Comparison of ENCODE assay signal across 8 cellular contexts in genomic region chr16:68263559-68264127, GRCh38.
DNase-seq lines count a peak whose midpoint lies in the region; ATAC-seq and TF ChIP-seq lines count a peak whose summit lies in the region.

No MANE protein-coding gene starts in this region.

- TF ChIP-seq CTCF in DOHH2 (IDR thresholded peaks at IDR 0.05; ENCODE audit: low read depth, low read length, poor library complexity, severe bottlenecking) (no peak), nephron progenitor cell (IDR thresholded peaks at IDR 0.05) (no peak)

- H3K27ac Mint-ChIP-seq in nephron progenitor cell = peak overlapping the region; percentile 89

- H3K36me3 ChIP-seq in DOHH2 (ENCODE audit: control insufficient read depth, low read length) (peaks cover 19% of the 10 kb centered on the region), HUES48 (ENCODE audit: control insufficient read depth, insufficient read depth, low read length) (peaks cover 8% of the 10 kb centered on the region; the same call in 1 of the 2 replicates)

- peak overlapping the region; percentile 78; the same call in 1 of the 2 replicates for H3K9ac ChIP-seq in HUES48 (ENCODE audit: low read depth, low read length)

- 0 out of 2 replicates have a peak, but pooled peaks cover 4% of the 10 kb centered on the region for H3F3A ChIP-seq in DOHH2 (ENCODE audit: control insufficient read depth, insufficient read depth)

- no peaks in the 10 kb centered on the region for H3K9me3 Mint-ChIP-seq in nephron progenitor cell

- peak overlapping the region; percentile 87 for H3K4me3 ChIP-seq in DOHH2 (ENCODE audit: low read length)
- peak overlapping the region; percentile 91 for H3K4me3 ChIP-seq in HUES48 (ENCODE audit: low read depth, low read length)

- peak overlapping the region; percentile 86 for H3K4me2 ChIP-seq in DOHH2 (ENCODE audit: low read length)

- no peaks in the 10 kb centered on the region for H4K20me1 ChIP-seq in DOHH2 (ENCODE audit: control insufficient read depth, insufficient read depth, low read depth, low read length)

- no peak for ATAC-seq in GM21381 (IDR thresholded peaks at IDR 0.05; ENCODE audit: unreplicated experiment)

- H3K27me3 Mint-ChIP-seq in nephron progenitor cell (ENCODE audit: low read depth, poor library complexity) = peaks cover 4% of the 10 kb centered on the region

- DNase-seq in nephron progenitor cell (no peak), putamen (ENCODE audit: low spot score) (no peak), NCI-H510A (lab: John Stamatoyannopoulos, UW) (no peak), NCI-H1105 (lab: John Stamatoyannopoulos, UW) (no peak)

- no peaks in the 10 kb centered on the region for H3K9me3 ChIP-seq in DOHH2 (ENCODE audit: control insufficient read depth, insufficient read depth, low read length)
- no peaks in the 10 kb centered on the region for H3K9me3 ChIP-seq in HUES48 (ENCODE audit: control insufficient read depth, insufficient read depth, low read length)

- peaks cover 52% of the 10 kb centered on the region for H3K79me2 ChIP-seq in DOHH2 (ENCODE audit: control insufficient read depth, low read length)

- H3K4me1 ChIP-seq in DOHH2 (ENCODE audit: control insufficient read depth, low read length) (peaks cover 20% of the 10 kb centered on the region), HUES48 (ENCODE audit: control insufficient read depth, insufficient read depth, low read length) (peaks cover 17% of the 10 kb centered on the region)

- H3K27me3 ChIP-seq in DOHH2 (ENCODE audit: control insufficient read depth, low read length) = no peaks in the 10 kb centered on the region
- H3K27me3 ChIP-seq in HUES48 (ENCODE audit: control insufficient read depth, insufficient read depth, low read length) = peaks cover 13% of the 10 kb centered on the region

- no peaks in the 10 kb centered on the region for H3K9me2 ChIP-seq in DOHH2 (replicated peaks; ENCODE audit: control insufficient read depth, low read length)

- H3K36me3 Mint-ChIP-seq in nephron progenitor cell (ENCODE audit: low read depth) = peaks cover under 1% of the 10 kb centered on the region

- peaks cover 48% of the 10 kb centered on the region for H3K4me1 Mint-ChIP-seq in nephron progenitor cell

- H3K27ac ChIP-seq in DOHH2 (ENCODE audit: low read depth, low read length) = peak overlapping the region; percentile 62
- H3K27ac ChIP-seq in HUES48 (ENCODE audit: low read depth, low read length) = no peak overlapping the region
- peak overlapping the region; percentile 85 for H3K27ac ChIP-seq in cingulate gyrus (ENCODE audit: low read depth, low read length)

- peak overlapping the region; percentile 92 for H3K4me3 Mint-ChIP-seq in nephron progenitor cell
